In genomic region chr6:15470746-15471145, GRCh38 we compare ENCODE assay signal across 19 cellular contexts.
"Had no signal": no experiment of that assay in that cellular context is flagged by ENCODE, and none has a peak within 500 bp of the region (broad histone marks: within the 10 kb centered on the region; RNA-seq: fewer than 3 reads in every experiment).

No MANE protein-coding gene starts in this region.

- H2AFZ ChIP-seq: hepatocyte had no signal

- H3K4me2 ChIP-seq: hepatocyte had no signal

- H3K4me1 ChIP-seq: foreskin keratinocyte had no signal

- H3K4me3 ChIP-seq: coronary artery, dorsolateral prefrontal cortex, esophagus muscularis mucosa, gastroesophageal sphincter, heart left ventricle, hepatocyte, left lung, lower lobe of right lung, mucosa of descending colon had no signal

- H3K27me3 Mint-ChIP-seq: naive B cell had no signal

- ATAC-seq: foreskin keratinocyte, gastroesophageal sphincter, left cardiac atrium, left lung, left ventricle myocardium superior, lower lobe of right lung, mucosa of descending colon had no signal

- H3K27me3 ChIP-seq: dorsolateral prefrontal cortex, esophagus muscularis mucosa, foreskin keratinocyte, gastroesophageal sphincter, heart left ventricle, hepatocyte, left lung had no signal

- DNase-seq: dorsolateral prefrontal cortex; effector CD4-positive, alpha-beta T cell; effector memory CD4-positive, alpha-beta T cell; foreskin keratinocyte; heart left ventricle; hypothalamus; immature natural killer cell; left cardiac atrium; left lung; left ventricle myocardium superior; lower lobe of right lung; mesenchymal stem cell; mucosa of descending colon; naive B cell had no signal

- H3K27ac ChIP-seq: coronary artery, dorsolateral prefrontal cortex, esophagus muscularis mucosa, foreskin keratinocyte, gastroesophageal sphincter, hepatocyte, left lung, lower lobe of right lung had no signal

- H3K9me3 Mint-ChIP-seq: immature natural killer cell, mesothelial cell of epicardium, naive B cell had no signal

- H3K4me3 Mint-ChIP-seq: immature natural killer cell, mesothelial cell of epicardium, naive B cell had no signal

- H3K4me1 Mint-ChIP-seq: mesothelial cell of epicardium had no signal

- H3K27ac Mint-ChIP-seq: immature natural killer cell, mesothelial cell of epicardium, naive B cell had no signal

- H3K9me3 ChIP-seq: esophagus muscularis mucosa, gastroesophageal sphincter, heart left ventricle, left lung, lower lobe of right lung, mucosa of descending colon had no signal
